In genomic region chr20:47710665-47711045, GRCh38 we compare ENCODE assay signal across 31 cellular contexts.
A peak's percentile ranks its signal among the peaks of the same experiment; 100 is the strongest.
DNase-seq lines count a peak whose midpoint lies in the region; ATAC-seq and TF ChIP-seq lines count a peak whose summit lies in the region.
"Had no signal": no experiment of that assay in that cellular context is flagged by ENCODE, and none has a peak within 500 bp of the region (broad histone marks: within the 10 kb centered on the region; RNA-seq: fewer than 3 reads in every experiment).

No MANE protein-coding gene starts in this region.

- 87 to 90% methylated on average over 3 to 10 of the region's 10 CpGs for WGBS in endodermal cell (ENCODE audit: insufficient coverage in 1 of 2, insufficient read length in 1 of 2), 2 experiments

- H3K36me3 ChIP-seq in OCI-LY3 (replicated peaks; ENCODE audit: low read depth, low read length) (no peaks in the 10 kb centered on the region), endodermal cell (ENCODE audit: control insufficient read depth, insufficient read depth, low read length) (peaks cover 40% of the 10 kb centered on the region), upper lobe of right lung (no peaks in the 10 kb centered on the region)
- H3K36me3 ChIP-seq: HAP-1, left lung, neural progenitor cell, right atrium auricular region, suprapubic skin had no signal

- H3K27ac ChIP-seq in OCI-LY3 (ENCODE audit: low read length): no peak overlapping the region
- peak overlapping the region; percentile 24 for H3K27ac ChIP-seq in endodermal cell (ENCODE audit: low read depth, low read length)
- no peak overlapping the region for H3K27ac ChIP-seq in upper lobe of right lung
- H3K27ac ChIP-seq: left lung, neural progenitor cell, right atrium auricular region, suprapubic skin had no signal

- peak overlapping the region; percentile 28 for H3K4me2 ChIP-seq in OCI-LY3 (ENCODE audit: low read length)
- H3K4me2 ChIP-seq: neural progenitor cell had no signal

- H2AFZ ChIP-seq in OCI-LY3 (ENCODE audit: low read depth, low read length): no peak overlapping the region
- H2AFZ ChIP-seq: neural progenitor cell had no signal

- no peak overlapping the region for H3K27ac Mint-ChIP-seq in endodermal cell
- H3K27ac Mint-ChIP-seq: activated B cell treated with CpG ODN at 0.5 μM for 24 hours; activated naive CD8-positive, alpha-beta T cell treated with anti-CD3 and anti-CD28 coated beads, Interleukin-2, amount 10 ng/mL, durations not matched to agents 7 days and 5 days; CD4-positive, CD25-positive, alpha-beta regulatory T cell; neural progenitor cell had no signal

- no peaks in the 10 kb centered on the region for H3K9me3 Mint-ChIP-seq in endodermal cell
- H3K9me3 Mint-ChIP-seq: activated B cell treated with CpG ODN at 0.5 μM for 24 hours; activated naive CD8-positive, alpha-beta T cell treated with anti-CD3 and anti-CD28 coated beads, Interleukin-2, amount 10 ng/mL, durations not matched to agents 7 days and 5 days; neural progenitor cell had no signal

- peaks cover 23% of the 10 kb centered on the region for H3K4me1 ChIP-seq in OCI-LY3 (ENCODE audit: low read length)
- no peaks in the 10 kb centered on the region for H3K4me1 ChIP-seq in endodermal cell (ENCODE audit: control insufficient read depth, insufficient read depth, low read length)
- no peaks in the 10 kb centered on the region for H3K4me1 ChIP-seq in upper lobe of right lung
- H3K4me1 ChIP-seq: HAP-1, left lung had no signal

- H3K27me3 ChIP-seq in OCI-LY3 (ENCODE audit: low read depth, low read length) (peaks cover 75% of the 10 kb centered on the region), endodermal cell (ENCODE audit: control insufficient read depth, insufficient read depth, low read length, poor library complexity, severe bottlenecking) (no peaks in the 10 kb centered on the region), upper lobe of right lung (no peaks in the 10 kb centered on the region)
- H3K27me3 ChIP-seq: neural progenitor cell, right atrium auricular region, suprapubic skin had no signal

- peaks cover 6% of the 10 kb centered on the region; the same call in 1 of the 2 replicates for H4K20me1 ChIP-seq in OCI-LY3 (ENCODE audit: insufficient read depth, low read length)

- H3K79me2 ChIP-seq in OCI-LY3 (ENCODE audit: low read length): no peaks in the 10 kb centered on the region

- H3K4me3 Mint-ChIP-seq in endodermal cell: no peak overlapping the region
- H3K4me3 Mint-ChIP-seq: activated B cell treated with CpG ODN at 0.5 μM for 24 hours; activated naive CD8-positive, alpha-beta T cell treated with anti-CD3 and anti-CD28 coated beads, Interleukin-2, amount 10 ng/mL, durations not matched to agents 7 days and 5 days; CD4-positive, CD25-positive, alpha-beta regulatory T cell; neural progenitor cell had no signal

- H3K36me3 Mint-ChIP-seq in endodermal cell (ENCODE audit: low read depth): peaks cover 29% of the 10 kb centered on the region
- H3K36me3 Mint-ChIP-seq: activated naive CD8-positive, alpha-beta T cell treated with anti-CD3 and anti-CD28 coated beads, Interleukin-2, amount 10 ng/mL, durations not matched to agents 7 days and 5 days; CD4-positive, CD25-positive, alpha-beta regulatory T cell; neural progenitor cell had no signal

- intact Hi-C loops in upper lobe of right lung (cut with DNase I): no loop called here

- peak; percentile 38 for ATAC-seq in upper lobe of right lung
- ATAC-seq in HG02642 (IDR thresholded peaks at IDR 0.05; ENCODE audit: poor library complexity, unreplicated experiment): no peak
- ATAC-seq: left lung, Panc1 had no signal

- peak overlapping the region; percentile 4; the same call in 1 of the 2 replicates for H3K4me3 ChIP-seq in OCI-LY3 (ENCODE audit: low read length)
- H3K4me3 ChIP-seq in endodermal cell (ENCODE audit: low read length): no peak overlapping the region
- H3K4me3 ChIP-seq in upper lobe of right lung: no peak overlapping the region
- H3K4me3 ChIP-seq: HAP-1, left lung, neural progenitor cell, right atrium auricular region, suprapubic skin had no signal

- TF ChIP-seq CTCF in OCI-LY3 (IDR thresholded peaks at IDR 0.05; ENCODE audit: low read depth, low read length) (no peak), endodermal cell (conservative IDR thresholded peaks at IDR 0.05) (no peak), upper lobe of right lung (IDR thresholded peaks at IDR 0.05) (no peak)

- no peaks in the 10 kb centered on the region for H3K9me3 ChIP-seq in OCI-LY3 (ENCODE audit: insufficient read depth, low read length)
- H3K9me3 ChIP-seq in endodermal cell (ENCODE audit: control insufficient read depth, low read length): no peaks in the 10 kb centered on the region
- no peaks in the 10 kb centered on the region for H3K9me3 ChIP-seq in upper lobe of right lung
- H3K9me3 ChIP-seq: HAP-1, left lung, right atrium auricular region, suprapubic skin had no signal

- H3K4me1 Mint-ChIP-seq in endodermal cell: peaks cover 11% of the 10 kb centered on the region

- no peak overlapping the region for H3K9ac ChIP-seq in OCI-LY3 (ENCODE audit: low read length)
- H3K9ac ChIP-seq in endodermal cell (ENCODE audit: extremely low read depth, low read length, poor library complexity, severe bottlenecking): no peak overlapping the region
- H3K9ac ChIP-seq: neural progenitor cell had no signal

- no peaks in the 10 kb centered on the region for H3K27me3 Mint-ChIP-seq in endodermal cell (ENCODE audit: insufficient read depth)

- DNase-seq in SKM-1 treated with dmso at 0.1 percent for 144 hours (lab: John Stamatoyannopoulos, UW; ENCODE audit: unreplicated experiment) (peak; percentile 40), SKM-1 (lab: John Stamatoyannopoulos, UW; ENCODE audit: unreplicated experiment) (no peak), endodermal cell (no peak), upper lobe of right lung (no peak), DMS153 (lab: John Stamatoyannopoulos, UW) (no peak), inferior parietal cortex (ENCODE audit: extremely low spot score) (no peak)
- DNase-seq: 8988T; activated B cell treated with CpG ODN at 0.5 μM for 24 hours; activated CD4-positive, alpha-beta T cell treated with anti-CD3 and anti-CD28 coated beads, Interleukin-2, amount 50 U/mL, for 1 hour; activated effector memory CD4-positive, alpha-beta T cell treated with Interleukin-2 at 50 U/mL for 16 hours; activated naive CD8-positive, alpha-beta T cell treated with anti-CD3 and anti-CD28 coated beads, Interleukin-2, amount 10 ng/mL, durations not matched to agents 7 days and 5 days; activated T-cell treated with anti-CD3 and anti-CD28 coated beads, Interleukin-2, amount 50 U/mL, for 1 hour; CD4-positive, CD25-positive, alpha-beta regulatory T cell; effector CD8-positive, alpha-beta T cell; left lung; mesenchymal stem cell; NCI-H2081; NCI-H226; NCI-H526 treated with DMSO at 0.1 percent for 48 hours; NK-92 treated with Interleukin-12 subunit alpha and Interleukin-12 subunit beta, amount 100 ng/mL, for 24 hours; SHP77 treated with DMSO at 0.1 percent for 48 hours; stimulated activated CD4-positive, alpha-beta T cell treated with anti-CD3 and anti-CD28 coated beads, Interleukin-1b, Interleukin-23, amount 100 ng/mL, for 48 hours; stimulated activated naive CD4-positive, alpha-beta T cell treated with Interleukin-2 at 50 U/mL for 16 hours; T-helper 9 cell had no signal
